ENCODE assay signal across 1 cellular context in the genomic region with DNA sequence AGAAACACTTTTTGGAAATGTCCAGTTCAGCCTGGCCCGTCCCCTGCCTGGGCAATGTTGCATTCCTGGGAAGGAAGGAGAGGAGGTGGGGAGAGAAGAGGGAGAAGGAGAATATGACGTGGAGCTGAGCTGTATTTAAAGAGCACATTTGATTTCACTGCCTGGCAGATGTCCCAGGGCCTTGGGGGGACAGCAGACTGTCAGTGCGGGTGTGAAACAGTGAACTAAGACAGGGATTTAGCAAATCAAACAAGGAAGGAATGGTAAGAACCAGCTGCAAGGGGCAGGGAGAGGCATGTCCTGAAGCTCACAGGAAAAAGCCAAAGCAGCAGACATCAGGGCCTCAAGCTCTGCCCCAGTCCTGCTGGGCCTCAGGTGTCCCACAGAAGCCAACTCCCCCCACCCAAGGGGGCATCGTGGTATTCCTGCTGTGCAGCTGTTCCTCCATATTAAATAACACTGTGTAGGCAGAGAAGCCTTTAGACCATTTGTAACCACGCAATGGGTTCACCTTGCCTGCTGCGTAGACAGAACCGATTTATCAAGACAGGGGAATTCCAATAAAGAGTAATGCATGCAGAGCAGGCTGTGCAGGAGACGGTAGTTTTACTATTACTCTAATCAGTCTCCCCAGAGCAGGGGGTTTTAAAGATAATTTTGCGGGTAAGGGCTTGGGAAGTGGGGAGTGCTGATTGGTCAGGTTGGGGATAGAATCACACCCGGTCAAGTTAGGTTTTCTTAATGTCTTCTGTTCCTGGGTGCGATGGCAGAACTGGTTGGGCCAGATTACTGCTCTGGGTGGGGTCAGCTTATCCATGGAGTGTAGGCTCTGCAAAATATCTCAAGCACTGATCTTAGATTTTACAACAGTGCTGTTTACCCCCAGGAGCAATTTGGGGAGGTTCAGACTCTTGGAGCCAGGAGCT.
TF ChIP-seq lines count a peak whose summit lies in the region.

No MANE protein-coding gene starts in this region.

TF ChIP-seq in H1, 55 proteins besides CTCF, POLR2A, EP300 and RAD21:
- no peak for TF ChIP-seq RXRA (IDR thresholded peaks at IDR 0.05; ENCODE audit: insufficient read depth, low read depth, low read length)
TF ChIP-seq in H1: peak in this region for 0.
